ENCODE assay signal across 15 cellular contexts in genomic region chr21:33847586-33848251, GRCh38.
"Had no signal": no experiment of that assay in that cellular context is flagged by ENCODE, and none has a peak within 500 bp of the region (broad histone marks: within the 10 kb centered on the region; RNA-seq: fewer than 3 reads in every experiment).

No MANE protein-coding gene starts in this region.

- H3K36me3 ChIP-seq: ovary, transverse colon had no signal

- H3K4me3 ChIP-seq: coronary artery, ovary, transverse colon had no signal

- H3K9me3 ChIP-seq: ovary, transverse colon had no signal

- H3K27me3 ChIP-seq: foreskin keratinocyte, ovary, transverse colon had no signal

- ATAC-seq: activated CD4-positive, CD25-positive, alpha-beta regulatory T cell treated with anti-CD3 and anti-CD28 coated beads, Interleukin-2, amount 50 U/mL, for 24 hours; activated naive CD8-positive, alpha-beta T cell treated with anti-CD3 and anti-CD28 coated beads, Interleukin-2, amount 50 U/mL, for 24 hours; activated T-cell treated with anti-CD3 and anti-CD28 coated beads, Interleukin-2, amount 50 U/mL, for 4 hours had no signal

- H3K27ac ChIP-seq: coronary artery, foreskin keratinocyte, ovary, transverse colon had no signal

- DNase-seq: activated CD4-positive, alpha-beta T cell treated with anti-CD3 and anti-CD28 coated beads, Interleukin-2, amount 50 U/mL, for 1 hour; activated CD8-positive, alpha-beta memory T cell treated with anti-CD3 and anti-CD28 coated beads, Interleukin-2, amount 50 U/mL, for 4 hours; activated naive CD4-positive, alpha-beta T cell treated with anti-CD3 and anti-CD28 coated beads, Interleukin-2, amount 10 ng/mL, durations not matched to agents 7 days and 5 days; activated naive CD8-positive, alpha-beta T cell treated with anti-CD3 and anti-CD28 coated beads, Interleukin-2, amount 50 U/mL, for 24 hours; activated T-cell treated with anti-CD3 and anti-CD28 coated beads, Interleukin-2, amount 50 U/mL, for 4 hours; central memory CD4-positive, alpha-beta T cell; glutamatergic neuron; midbrain; ovary; stimulated activated CD4-positive, alpha-beta T cell treated with anti-CD3 and anti-CD28 coated beads, Interleukin-2, amount 100 ng/mL, for 24 hours; T1000 had no signal
